In the genomic region with DNA sequence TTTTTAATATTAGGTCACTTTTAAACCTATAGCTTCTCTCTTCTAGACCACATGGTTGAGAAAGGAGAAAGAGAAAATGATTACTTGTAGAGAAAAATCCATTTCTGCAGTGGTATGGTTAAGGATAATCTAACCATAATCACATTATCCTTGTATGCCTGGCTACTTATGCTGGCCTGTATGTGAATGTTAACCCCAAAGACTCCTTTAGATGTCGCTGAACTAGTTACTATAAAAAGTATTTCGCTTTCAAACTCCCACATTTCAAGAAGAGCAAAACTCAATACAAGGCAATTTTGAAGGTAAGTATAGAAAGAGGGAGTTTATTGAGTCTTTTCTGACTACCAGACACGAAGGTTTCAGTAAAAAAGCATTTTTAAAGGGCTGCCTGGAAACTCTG, we compare ENCODE assay signal across 14 cellular contexts. TPM values are rescaled to one million over a fixed set of nuclear protein-coding genes. Genes with fewer than 3 reads are reported as not detected.
DNase-seq lines count a peak whose midpoint lies in the region; ATAC-seq and TF ChIP-seq lines count a peak whose summit lies in the region.
"Had no signal": no experiment of that assay in that cellular context is flagged by ENCODE, and none has a peak within 500 bp of the region (broad histone marks: within the 10 kb centered on the region; RNA-seq: fewer than 3 reads in every experiment).

No MANE protein-coding gene starts in this region.

- no peaks in the 10 kb centered on the region for H3K27me3 Mint-ChIP-seq in activated naive CD4-positive, alpha-beta T cell treated with anti-CD3 and anti-CD28 coated beads, Interleukin-2, amount 50 U/mL, for 24 hours

- peak overlapping the region; percentile 70 for H3K27ac ChIP-seq in Panc1 (ENCODE audit: low read length)
- H3K27ac ChIP-seq in hepatocyte: no peak overlapping the region
- peak overlapping the region; percentile 76 for H3K27ac ChIP-seq in smooth muscle cell (ENCODE audit: low read depth)
- H3K27ac ChIP-seq: colonic mucosa, heart right ventricle, thoracic aorta had no signal

- peaks cover 76% of the 10 kb centered on the region for H3K4me1 Mint-ChIP-seq in activated naive CD4-positive, alpha-beta T cell treated with anti-CD3 and anti-CD28 coated beads, Interleukin-2, amount 50 U/mL, for 24 hours

- H3K4me2 ChIP-seq in hepatocyte (peak overlapping the region; percentile 95), smooth muscle cell (peak overlapping the region; percentile 100)

- in situ Hi-C loops in Panc1 (cut with HindIII; ENCODE audit: low pct_unique_long_range_greater_than_20kb, low sequenced_read_pairs): no loop called here

- H3K9me2 ChIP-seq in hepatocyte (replicated peaks; ENCODE audit: insufficient read depth): no peaks in the 10 kb centered on the region

- CTCF ChIA-PET in Panc1 (lab: Charles Lee): interaction anchor here (0.7 kb wide), 1 partner anchor 1320 kb away, joined by 3 read pairs; no protein-coding TSS in a partner anchor

- H3K27me3 ChIP-seq in Panc1 (ENCODE audit: control insufficient read depth, insufficient read depth, low read length) (no peaks in the 10 kb centered on the region), hepatocyte (no peaks in the 10 kb centered on the region), smooth muscle cell (ENCODE audit: low read depth) (no peaks in the 10 kb centered on the region)
- H3K27me3 ChIP-seq: colonic mucosa, heart right ventricle had no signal

- POLR2A ChIA-PET in Panc1 (lab: Charles Lee): no interaction called here

- H3K9me3 ChIP-seq in Panc1 (ENCODE audit: control insufficient read depth, insufficient read depth, low read depth, low read length) (no peaks in the 10 kb centered on the region), hepatocyte (ENCODE audit: low read depth) (no peaks in the 10 kb centered on the region), smooth muscle cell (replicated peaks; ENCODE audit: low read depth) (no peaks in the 10 kb centered on the region)
- H3K9me3 ChIP-seq: colonic mucosa, heart right ventricle, thoracic aorta had no signal

- no peak for DNase-seq in activated naive CD4-positive, alpha-beta T cell treated with anti-CD3 and anti-CD28 coated beads, Interleukin-2, amount 50 U/mL, for 16 hours
- DNase-seq in Panc1 (ENCODE audit: low read depth, low spot score) (no peak), hepatocyte (ENCODE audit: low spot score) (no peak), smooth muscle cell (lab: John Stamatoyannopoulos, UW; ENCODE audit: unreplicated experiment) (no peak), DMS153 (lab: John Stamatoyannopoulos, UW) (no peak), NCI-H526 (lab: John Stamatoyannopoulos, UW) (no peak)
- no peak for DNase-seq in stimulated activated CD4-positive, alpha-beta T cell treated with anti-CD3 and anti-CD28 coated beads, Interleukin-4, amount 100 ng/mL, for 24 hours
- DNase-seq: colonic mucosa; GOT3; heart right ventricle; stimulated activated CD4-positive, alpha-beta T cell treated with anti-CD3 and anti-CD28 coated beads, Interleukin-4, amount 100 ng/mL, for 1 hour; T-helper 9 cell had no signal

- peaks cover 3% of the 10 kb centered on the region for H3K36me3 Mint-ChIP-seq in activated naive CD4-positive, alpha-beta T cell treated with anti-CD3 and anti-CD28 coated beads, Interleukin-2, amount 50 U/mL, for 24 hours

- H3K4me1 ChIP-seq in Panc1 (ENCODE audit: control insufficient read depth, insufficient read depth, low read length) (peaks cover 52% of the 10 kb centered on the region), hepatocyte (ENCODE audit: insufficient read depth) (peaks cover 34% of the 10 kb centered on the region), smooth muscle cell (ENCODE audit: low read depth) (peaks cover 55% of the 10 kb centered on the region)

- TF ChIP-seq CTCF in Panc1 (IDR thresholded peaks at IDR 0.05) (no peak; the same call in 1 of the 2 replicates), hepatocyte (IDR thresholded peaks at IDR 0.05; ENCODE audit: poor library complexity) (peak; percentile 18), smooth muscle cell (IDR thresholded peaks at IDR 0.05; ENCODE audit: borderline replicate concordance, insufficient read depth, poor library complexity, severe bottlenecking) (no peak)

- no peak overlapping the region for H2AFZ ChIP-seq in hepatocyte
- no peak overlapping the region for H2AFZ ChIP-seq in smooth muscle cell (ENCODE audit: low read depth)

- H3K9me3 Mint-ChIP-seq in activated naive CD4-positive, alpha-beta T cell treated with anti-CD3 and anti-CD28 coated beads, Interleukin-2, amount 50 U/mL, for 24 hours: no peaks in the 10 kb centered on the region

- BruUV-seq in Panc1 (replicated peaks; lab: Mats Ljungman, UMichigan): TSS peak; percentile 56

- H3K79me2 ChIP-seq in hepatocyte (peaks cover 63% of the 10 kb centered on the region), smooth muscle cell (ENCODE audit: low read depth) (peaks cover 40% of the 10 kb centered on the region)

- H3K4me3 ChIP-seq in Panc1 (ENCODE audit: low read depth in 2 of 2, low read length in 2 of 2): peak overlapping the region; percentile 58 to 94
- H3K4me3 ChIP-seq in hepatocyte: no peak overlapping the region
- H3K4me3 ChIP-seq in smooth muscle cell: peak overlapping the region; percentile 87
- H3K4me3 ChIP-seq: colonic mucosa had no signal

- no peak overlapping the region for H3K9ac ChIP-seq in smooth muscle cell (ENCODE audit: low read depth)

- no peaks in the 10 kb centered on the region; the same call in 1 of the 2 replicates for H3K36me3 ChIP-seq in Panc1 (ENCODE audit: control insufficient read depth, insufficient read depth, low read length)
- no peaks in the 10 kb centered on the region for H3K36me3 ChIP-seq in hepatocyte (replicated peaks; ENCODE audit: insufficient read depth, low read depth)
- H3K36me3 ChIP-seq in smooth muscle cell (ENCODE audit: low read depth): no peaks in the 10 kb centered on the region
- H3K36me3 ChIP-seq: colonic mucosa, thoracic aorta had no signal

- H3K27ac Mint-ChIP-seq in activated naive CD4-positive, alpha-beta T cell treated with anti-CD3 and anti-CD28 coated beads, Interleukin-2, amount 50 U/mL, for 24 hours: no peak overlapping the region

- ATAC-seq in Panc1: no peak
- ATAC-seq: heart right ventricle had no signal

- H3K4me3 Mint-ChIP-seq in activated naive CD4-positive, alpha-beta T cell treated with anti-CD3 and anti-CD28 coated beads, Interleukin-2, amount 50 U/mL, for 24 hours: peak overlapping the region; percentile 99

- H3F3A ChIP-seq in smooth muscle cell (ENCODE audit: low read depth): peaks cover 22% of the 10 kb centered on the region

- intact Hi-C loops in Panc1 (cut with micrococcal nuclease; ENCODE audit: unreplicated experiment): no loop called here

- H4K20me1 ChIP-seq in hepatocyte (ENCODE audit: insufficient read depth, poor library complexity, severe bottlenecking) (peaks cover 20% of the 10 kb centered on the region), smooth muscle cell (ENCODE audit: low read depth) (peaks cover 52% of the 10 kb centered on the region)

- 40% methylated on average over 3 of the region's 3 CpGs for WGBS in hepatocyte (ENCODE audit: low lambda C conversion rate, missing lambda C conversion rate)
- WGBS in smooth muscle cell (ENCODE audit: low lambda C conversion rate): 16% methylated on average over 3 of the region's 3 CpGs

RNA-seq across cellular contexts. Expression of a gene that starts 2.2 kb away (rescaled TPM):
- total RNA-seq in Panc1 (2021; ENCODE audit: unreplicated experiment) (18.3 TPM), hepatocyte (18.9 and 19.8 TPM in 2 replicates), smooth muscle cell (21.4 and 29.3 TPM in 2 replicates)
- polyA plus RNA-seq in Panc1 (2012; ENCODE audit: insufficient read length): 16.8 TPM
- polyA plus RNA-seq in hepatocyte (13.8 and 14.3 TPM in 2 replicates), smooth muscle cell (18.5 and 20.9 TPM in 2 replicates)

RNA-seq across cellular contexts. Expression of a gene that starts 42.9 kb away (rescaled TPM):
- total RNA-seq in Panc1 (2021; ENCODE audit: unreplicated experiment): 3.2 TPM
- 3.3 TPM for polyA plus RNA-seq in Panc1 (2012; ENCODE audit: insufficient read length)
- total RNA-seq in hepatocyte: 20.1 and 26.2 TPM in 2 replicates
- 30.6 and 31.3 TPM in 2 replicates for polyA plus RNA-seq in hepatocyte
- total RNA-seq in smooth muscle cell: 4.6 and 8.5 TPM in 2 replicates
- polyA plus RNA-seq in smooth muscle cell: 7.5 and 13.2 TPM in 2 replicates
